Comparison of ENCODE assay signal across 26 cellular contexts in genomic region chr5:114308017-114308416, GRCh38. TPM values are rescaled to one million over a fixed set of nuclear protein-coding genes. Genes with fewer than 3 reads are reported as not detected.
"Had no signal": no experiment of that assay in that cellular context is flagged by ENCODE, and none has a peak within 500 bp of the region (broad histone marks: within the 10 kb centered on the region; RNA-seq: fewer than 3 reads in every experiment).

No MANE protein-coding gene starts in this region.

- H3K9me3 ChIP-seq: esophagus squamous epithelium, gastroesophageal sphincter, left ventricle myocardium inferior, neutrophil, ovary, prostate gland, right atrium auricular region, spleen, upper lobe of right lung had no signal

- H3K4me1 ChIP-seq: esophagus squamous epithelium, prostate gland, right atrium auricular region, spleen, upper lobe of right lung had no signal

- H3K27me3 Mint-ChIP-seq: activated B cell treated with CpG ODN at 0.5 μM for 24 hours; activated CD4-positive, alpha-beta T cell treated with anti-CD3 and anti-CD28 coated beads for 36 hours; activated naive CD8-positive, alpha-beta T cell treated with anti-CD3 and anti-CD28 coated beads for 36 hours had no signal

- H3K27ac Mint-ChIP-seq: activated B cell treated with CpG ODN at 0.5 μM for 24 hours; activated CD4-positive, alpha-beta T cell treated with anti-CD3 and anti-CD28 coated beads for 36 hours; activated naive CD8-positive, alpha-beta T cell treated with anti-CD3 and anti-CD28 coated beads for 36 hours; natural killer cell had no signal

- H3K4me3 ChIP-seq: esophagus squamous epithelium, gastroesophageal sphincter, left ventricle myocardium inferior, ovary, prostate gland, right atrium auricular region, spleen, upper lobe of right lung had no signal

- H3K27ac ChIP-seq: esophagus squamous epithelium, gastroesophageal sphincter, left ventricle myocardium inferior, neutrophil, ovary, prostate gland, right atrium auricular region, spleen, upper lobe of right lung had no signal

- H3K36me3 ChIP-seq: esophagus squamous epithelium, gastroesophageal sphincter, left ventricle myocardium inferior, neutrophil, ovary, prostate gland, right atrium auricular region, spleen, upper lobe of right lung had no signal

- H3K4me1 Mint-ChIP-seq: activated B cell treated with CpG ODN at 0.5 μM for 24 hours; activated CD4-positive, alpha-beta T cell treated with anti-CD3 and anti-CD28 coated beads for 36 hours; activated naive CD8-positive, alpha-beta T cell treated with anti-CD3 and anti-CD28 coated beads for 36 hours; natural killer cell had no signal

- DNase-seq: activated B cell treated with CpG ODN at 0.5 μM for 24 hours; activated CD4-positive, alpha-beta T cell treated with anti-CD3 and anti-CD28 coated beads for 36 hours; activated CD4-positive, alpha-beta T cell treated with anti-CD3 and anti-CD28 coated beads, Interleukin-2, amount 50 U/mL, for 4 hours; activated naive CD4-positive, alpha-beta T cell treated with Interleukin-2 at 50 U/mL for 16 hours; activated naive CD8-positive, alpha-beta T cell treated with anti-CD3 and anti-CD28 coated beads for 36 hours; activated T-cell treated with anti-CD3 and anti-CD28 coated beads, Interleukin-2, amount 50 U/mL, for 48 hours; central memory CD4-positive, alpha-beta T cell; dermis blood vessel endothelial cell; esophagus squamous epithelium; head of caudate nucleus; hypothalamus; left ventricle myocardium inferior; mammary epithelial cell; midbrain; natural killer cell; ovary; spleen; stimulated activated CD4-positive, alpha-beta T cell treated with anti-CD3 and anti-CD28 coated beads, Interleukin-4, amount 100 ng/mL, for 24 hours; stimulated activated naive CD4-positive, alpha-beta T cell treated with Interleukin-2 at 50 U/mL for 16 hours; T-helper 9 cell; upper lobe of right lung had no signal

- ATAC-seq: activated CD4-positive, alpha-beta T cell treated with anti-CD3 and anti-CD28 coated beads for 36 hours; gastroesophageal sphincter; natural killer cell; upper lobe of right lung had no signal

- H3K4me3 Mint-ChIP-seq: activated B cell treated with CpG ODN at 0.5 μM for 24 hours; activated CD4-positive, alpha-beta T cell treated with anti-CD3 and anti-CD28 coated beads for 36 hours; activated naive CD8-positive, alpha-beta T cell treated with anti-CD3 and anti-CD28 coated beads for 36 hours; natural killer cell had no signal

- H3K36me3 Mint-ChIP-seq: activated naive CD8-positive, alpha-beta T cell treated with anti-CD3 and anti-CD28 coated beads for 36 hours; natural killer cell had no signal

- H3K27me3 ChIP-seq: esophagus squamous epithelium, gastroesophageal sphincter, neutrophil, ovary, right atrium auricular region, spleen, upper lobe of right lung had no signal

- H3K9me3 Mint-ChIP-seq: activated B cell treated with CpG ODN at 0.5 μM for 24 hours; activated naive CD8-positive, alpha-beta T cell treated with anti-CD3 and anti-CD28 coated beads for 36 hours; natural killer cell had no signal

RNA-seq across cellular contexts. Expression of gene KCNN2, which starts 53.9 kb away (rescaled TPM):
- total RNA-seq: activated B cell treated with CpG ODN at 0.5 μM for 24 hours; activated CD4-positive, alpha-beta T cell treated with anti-CD3 and anti-CD28 coated beads for 36 hours; activated naive CD8-positive, alpha-beta T cell treated with anti-CD3 and anti-CD28 coated beads for 36 hours; mammary epithelial cell; natural killer cell; T-helper 1 cell treated with Interleukin-12 subunit alpha and Interleukin-12 subunit beta and Interleukin-4 antibody, amounts not matched to agents 30 ng/mL and 1 ng/mL, for 36 hours had no signal
- polyA plus RNA-seq: mammary epithelial cell had no signal
